In the genomic region with DNA sequence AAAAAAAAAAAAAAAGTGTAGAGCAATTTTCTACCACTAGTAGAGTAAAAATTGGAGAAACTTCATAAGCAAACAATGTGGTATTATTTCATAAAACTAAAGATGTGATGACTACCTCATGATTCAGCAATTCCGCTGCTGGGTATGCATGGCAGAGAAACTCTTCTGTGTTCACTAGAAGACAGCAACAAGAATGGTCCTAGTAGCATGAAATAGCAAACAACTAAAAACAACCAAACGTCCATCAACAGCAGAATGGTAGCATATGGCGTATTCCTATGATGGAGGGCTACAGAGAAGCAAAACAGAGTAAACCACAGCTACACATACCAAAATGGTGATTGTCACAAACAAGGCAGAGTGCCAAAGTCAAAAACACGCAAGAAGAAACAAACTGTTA, we compare ENCODE assay signal across 14 cellular contexts. TPM values are rescaled to one million over a fixed set of nuclear protein-coding genes. Genes with fewer than 3 reads are reported as not detected.
A peak's percentile ranks its signal among the peaks of the same experiment; 100 is the strongest.
DNase-seq lines count a peak whose midpoint lies in the region; ATAC-seq, FAIRE-seq and TF ChIP-seq lines count a peak whose summit lies in the region.
"Had no signal": no experiment of that assay in that cellular context is flagged by ENCODE, and none has a peak within 500 bp of the region (broad histone marks: within the 10 kb centered on the region; RNA-seq: fewer than 3 reads in every experiment).

No MANE protein-coding gene starts in this region.

- DNase-seq in NCI-H1694 treated with DMSO at 0.1 percent for 48 hours (lab: John Stamatoyannopoulos, UW) = peak; percentile 10
- DNase-seq in NCI-H1694 (lab: John Stamatoyannopoulos, UW) = no peak
- DNase-seq in SK-MEL-5 (ENCODE audit: low read depth, low spot score) = peak; percentile 46
- DNase-seq in fibroblast of mammary gland (ENCODE audit: low read depth) = peak; percentile 91
- peak; percentile 86 for DNase-seq in stromal cell of bone marrow (ENCODE audit: low read depth)
- no peak for DNase-seq in GM19239 (ENCODE audit: insufficient read length, low spot score)
- DNase-seq in omental fat pad (ENCODE audit: low spot score) = no peak
- no peak for DNase-seq in stimulated activated CD4-positive, alpha-beta T cell treated with anti-CD3 and anti-CD28 coated beads, Interleukin-4, amount 100 ng/mL, for 4 hours
- DNase-seq: activated CD8-positive, alpha-beta memory T cell treated with anti-CD3 and anti-CD28 coated beads, Interleukin-2, amount 10 ng/mL, durations not matched to agents 7 days and 5 days; GF-D8; NCI-H187 had no signal

- FAIRE-seq in GM19239 (lab: Jason Lieb, UNC) = no peak

- TF ChIP-seq CTCF in fibroblast of mammary gland (conservative IDR thresholded peaks at IDR 0.05; ENCODE audit: control insufficient read depth, insufficient read depth, low read depth, low read length) (no peak), omental fat pad (IDR thresholded peaks at IDR 0.05) (no peak)

- ATAC-seq in omental fat pad (ENCODE audit: low FRiP score) = no peak
- ATAC-seq: activated CD8-positive, alpha-beta memory T cell treated with anti-CD3 and anti-CD28 coated beads, Interleukin-2, amount 10 ng/mL, durations not matched to agents 7 days and 5 days had no signal

- in situ Hi-C loops in SK-MEL-5 (cut with HindIII; ENCODE audit: low pct_unique_long_range_greater_than_20kb, low sequenced_read_pairs) = no loop called here

- no peak overlapping the region for H3K4me3 ChIP-seq in fibroblast of mammary gland (ENCODE audit: control insufficient read depth, low read depth, low read length)
- H3K4me3 ChIP-seq: adrenal gland, esophagus muscularis mucosa, lung had no signal

RNA-seq across cellular contexts. Expression of a gene that starts 18.9 kb away (rescaled TPM):
- 0.05 TPM in 1 of 2 replicates, not detected in the other for total RNA-seq in SK-MEL-5 (2014; rRNA removed; shearing (Covaris generic))
- 0.14 TPM in 1 of 2 replicates, not detected in the other for polyA plus RNA-seq in SK-MEL-5 (2015; cell fraction: cytosol; rRNA removed)
- polyA plus RNA-seq in SK-MEL-5 (2015; cell fraction: nucleus; rRNA removed) = not detected in 2 replicates
- not detected for total RNA-seq in omental fat pad
- total RNA-seq: activated CD8-positive, alpha-beta memory T cell treated with anti-CD3 and anti-CD28 coated beads, Interleukin-2, amount 10 ng/mL, durations not matched to agents 7 days and 5 days; adrenal gland; esophagus muscularis mucosa had no signal

RNA-seq across cellular contexts. Expression of a gene that starts 29.7 kb away (rescaled TPM):
- total RNA-seq in SK-MEL-5 (2014; rRNA removed; shearing (Covaris generic)) = 13.2 and 15.0 TPM in 2 replicates
- 7.5 and 12.8 TPM in 2 replicates for polyA plus RNA-seq in SK-MEL-5 (2015; cell fraction: cytosol; rRNA removed)
- 10.5 and 12.2 TPM in 2 replicates for polyA plus RNA-seq in SK-MEL-5 (2015; cell fraction: nucleus; rRNA removed)
- 10 to 100 TPM; 20.9 to 35.9 (median 31.3) TPM for total RNA-seq in omental fat pad

Comparison
In these comparisons a context has a peak if more than half of its experiments do, and no peak if none do; other contexts are left out.
1. DNase-seq: peak in NCI-H1694 treated with DMSO at 0.1 percent for 48 hours (single experiment), SK-MEL-5 (single experiment), fibroblast of mammary gland (single experiment) and stromal cell of bone marrow (single experiment); none in NCI-H1694 (single experiment), GM19239 (single experiment), omental fat pad (single experiment) and stimulated activated CD4-positive, alpha-beta T cell treated with anti-CD3 and anti-CD28 coated beads, Interleukin-4, amount 100 ng/mL, for 4 hours (0 of 2).